In genomic region chr1:2372551-2373490, GRCh38 we compare ENCODE assay signal across 19 cellular contexts. TPM values are rescaled to one million over a fixed set of nuclear protein-coding genes. Genes with fewer than 3 reads are reported as not detected.
DNase-seq lines count a peak whose midpoint lies in the region; ATAC-seq, FAIRE-seq and TF ChIP-seq lines count a peak whose summit lies in the region.
"Had no signal": no experiment of that assay in that cellular context is flagged by ENCODE, and none has a peak within 500 bp of the region (broad histone marks: within the 10 kb centered on the region; RNA-seq: fewer than 3 reads in every experiment).

No MANE protein-coding gene starts in this region.

- H2BK120ac ChIP-seq in mesenchymal stem cell (ENCODE audit: low read depth, low read length), result no peak overlapping the region

- TF ChIP-seq RAD21 in K562 (CRISPR knock-in tag; conservative IDR thresholded peaks at IDR 0.05 in 1 of 2, IDR thresholded peaks at IDR 0.05 in 1 of 2), result no peak

- H2BK15ac ChIP-seq in mesenchymal stem cell (ENCODE audit: low read depth, poor library complexity, severe bottlenecking), result no peak overlapping the region

- H2BK12ac ChIP-seq in mesenchymal stem cell (ENCODE audit: low read length in 2 of 2), result no peak overlapping the region

- POLR2A ChIA-PET in K562 (lab: Yijun Ruan, JAX), result interaction anchor here (0.6 to 1.0 kb wide), 2 partner anchors 17 to 68 kb away, joined by 3 read pairs; no protein-coding TSS in a partner anchor

- H3K9me1 ChIP-seq in K562 (ENCODE audit: control insufficient read depth, insufficient read depth, low read length), result no peaks in the 10 kb centered on the region

- CTCF ChIA-PET in K562 (lab: Yijun Ruan, JAX; ENCODE audit: low intra/inter-chr PET ratio), result no interaction called here

- H2AFZ ChIP-seq in K562 (ENCODE audit: low read depth, low read length), result no peak overlapping the region
- no peak overlapping the region for H2AFZ ChIP-seq in mesenchymal stem cell (ENCODE audit: low read depth, low read length)

- in situ Hi-C loops in K562 (cut with MboI), result loop anchor here (10.0 kb wide), 1 partner anchor 178 kb away; the partner anchor contains the start of gene FAAP20

- H3K23ac ChIP-seq in mesenchymal stem cell (ENCODE audit: low read length in 2 of 2), result no peak overlapping the region

- no peak overlapping the region for H4K8ac ChIP-seq in mesenchymal stem cell (ENCODE audit: low read length)

- no peak overlapping the region for H3K27ac Mint-ChIP-seq in progenitor cell of endocrine pancreas
- H3K27ac Mint-ChIP-seq: activated CD4-positive, alpha-beta T cell treated with anti-CD3 and anti-CD28 coated beads, Interleukin-2, amount 10 ng/mL, durations not matched to agents 7 days and 5 days; activated naive CD4-positive, alpha-beta T cell treated with anti-CD3 and anti-CD28 coated beads, Interleukin-2, amount 50 U/mL, for 72 hours had no signal

- intact Hi-C loops in K562 (cut with micrococcal nuclease), result loop anchor here (10.0 kb wide), 1 partner anchor 58 kb away; no protein-coding TSS in a partner anchor

- no TSS peak for BruUV-seq in K562 (replicated peaks; lab: Mats Ljungman, UMichigan)

- DNase-seq in A172 (ENCODE audit: low spot score) (peak; percentile 47), HTR-8/SVneo (ENCODE audit: insufficient read length, low spot score) (peak; percentile 42), K562 (ENCODE audit: extremely low read depth in 1 of 4, low spot score in 3 of 4) (no peak), mesenchymal stem cell (no peak), HCEC 1CT (no peak), NCI-H1930 (lab: John Stamatoyannopoulos, UW) (no peak), progenitor cell of endocrine pancreas (ENCODE audit: low spot score, unreplicated experiment) (no peak)
- no peak for DNase-seq in effector CD4-positive, alpha-beta T cell
- DNase-seq: activated CD4-positive, alpha-beta T cell treated with anti-CD3 and anti-CD28 coated beads, Interleukin-2, amount 10 ng/mL, durations not matched to agents 7 days and 5 days; activated T-cell treated with anti-CD3 and anti-CD28 coated beads for 4 hours; caudate nucleus; effector CD8-positive, alpha-beta T cell; GF-D8; GOT3; NCI-H187; stimulated activated naive CD8-positive, alpha-beta T cell treated with anti-CD3 and anti-CD28 coated beads, Interleukin-15, amount 100 ng/mL, for 72 hours had no signal

- no peak for TF ChIP-seq CTCF in K562 (IDR thresholded peaks at IDR 0.05 in 2 of 3, conservative IDR thresholded peaks at IDR 0.05 in 1 of 3; ENCODE audit: insufficient read depth in 2 of 3, low read depth in 1 of 3, low read length in 3 of 3)
- TF ChIP-seq CTCF in progenitor cell of endocrine pancreas (IDR thresholded peaks at IDR 0.05; ENCODE audit: unreplicated experiment), result no peak

- peaks cover 3% of the 10 kb centered on the region for H4K20me1 ChIP-seq in K562 (replicated peaks; ENCODE audit: control insufficient read depth, insufficient read depth, low read length)

- H3K36me3 Mint-ChIP-seq in progenitor cell of endocrine pancreas (ENCODE audit: insufficient read depth), result peaks cover 14% of the 10 kb centered on the region
- H3K36me3 Mint-ChIP-seq: activated naive CD4-positive, alpha-beta T cell treated with anti-CD3 and anti-CD28 coated beads, Interleukin-2, amount 50 U/mL, for 72 hours had no signal

- H3K4me1 Mint-ChIP-seq in progenitor cell of endocrine pancreas (ENCODE audit: low read depth), result no peaks in the 10 kb centered on the region
- H3K4me1 Mint-ChIP-seq: activated CD4-positive, alpha-beta T cell treated with anti-CD3 and anti-CD28 coated beads, Interleukin-2, amount 10 ng/mL, durations not matched to agents 7 days and 5 days; stimulated activated naive CD8-positive, alpha-beta T cell treated with anti-CD3 and anti-CD28 coated beads, Interleukin-15, amount 100 ng/mL, for 72 hours had no signal

- peaks cover 0 to 44% of the 10 kb centered on the region in 2 experiments; a peak in 2 of 5 replicates for H3K4me1 ChIP-seq in K562 (replicated peaks in 1 of 2; ENCODE audit: control insufficient read depth in 2 of 2, insufficient read depth in 2 of 2, low read length in 2 of 2)
- H3K4me1 ChIP-seq in mesenchymal stem cell (ENCODE audit: control insufficient read depth, insufficient read depth, low read depth, low read length), result peaks cover 13% of the 10 kb centered on the region
- H3K4me1 ChIP-seq: psoas muscle had no signal

- no peak overlapping the region for H3K14ac ChIP-seq in mesenchymal stem cell (ENCODE audit: low read length in 2 of 2)

- H3K79me1 ChIP-seq in mesenchymal stem cell (replicated peaks; ENCODE audit: low read length, poor library complexity, severe bottlenecking), result no peaks in the 10 kb centered on the region

- no peak overlapping the region for H3K4me2 ChIP-seq in K562 (ENCODE audit: insufficient read depth, low read length)
- no peak overlapping the region for H3K4me2 ChIP-seq in mesenchymal stem cell (ENCODE audit: low read length, poor library complexity, severe bottlenecking)

- H2BK5ac ChIP-seq in mesenchymal stem cell (ENCODE audit: low read depth, low read length, poor library complexity, severe bottlenecking), result no peak overlapping the region

- 3% methylated on average over 36 of the region's 36 CpGs for WGBS in K562 (ENCODE audit: insufficient coverage, low coverage, missing lambda C conversion rate)
- 88% methylated on average over 32 of the region's 36 CpGs for WGBS in mesenchymal stem cell

- H3K4ac ChIP-seq in mesenchymal stem cell (ENCODE audit: low read depth in 1 of 2, low read length in 2 of 2), result no peak overlapping the region

- H3K9ac ChIP-seq in K562 (ENCODE audit: insufficient read depth in 1 of 2, low read depth in 2 of 2, low read length in 2 of 2) (no peak overlapping the region), mesenchymal stem cell (ENCODE audit: low read length) (no peak overlapping the region)

- H3K27me3 ChIP-seq in K562 (ENCODE audit: control insufficient read depth in 2 of 2, insufficient read depth in 2 of 2, low read length in 2 of 2) (peaks cover 58 to 86% of the 10 kb centered on the region in 2 experiments), mesenchymal stem cell (ENCODE audit: control insufficient read depth in 1 of 2, insufficient read depth in 1 of 2, low read length in 2 of 2) (peaks cover 0 to 3% of the 10 kb centered on the region in 2 experiments)

- H3K27me3 Mint-ChIP-seq in progenitor cell of endocrine pancreas, result no peaks in the 10 kb centered on the region
- H3K27me3 Mint-ChIP-seq: activated CD4-positive, alpha-beta T cell treated with anti-CD3 and anti-CD28 coated beads, Interleukin-2, amount 10 ng/mL, durations not matched to agents 7 days and 5 days; stimulated activated naive CD8-positive, alpha-beta T cell treated with anti-CD3 and anti-CD28 coated beads, Interleukin-15, amount 100 ng/mL, for 72 hours had no signal

- TF ChIP-seq EP300 in K562 (IDR thresholded peaks at IDR 0.05; ENCODE audit: low read length), result no peak

- no peaks in the 10 kb centered on the region for H3K79me2 ChIP-seq in K562 (ENCODE audit: control insufficient read depth, insufficient read depth, low read length)

- FAIRE-seq in HTR-8/SVneo (lab: Jason Lieb, UNC) (no peak), K562 (lab: Jason Lieb, UNC) (no peak)

- no peak overlapping the region for H3K4me3 Mint-ChIP-seq in progenitor cell of endocrine pancreas (ENCODE audit: low read depth)
- H3K4me3 Mint-ChIP-seq: activated CD4-positive, alpha-beta T cell treated with anti-CD3 and anti-CD28 coated beads, Interleukin-2, amount 10 ng/mL, durations not matched to agents 7 days and 5 days; stimulated activated naive CD8-positive, alpha-beta T cell treated with anti-CD3 and anti-CD28 coated beads, Interleukin-15, amount 100 ng/mL, for 72 hours had no signal

- H3K4me3 ChIP-seq in K562, result no peak overlapping the region
- no peak overlapping the region for H3K4me3 ChIP-seq in mesenchymal stem cell (ENCODE audit: insufficient read depth in 1 of 2, low read depth in 1 of 2, low read length in 2 of 2)
- H3K4me3 ChIP-seq: psoas muscle had no signal

- H3K9me3 ChIP-seq in K562 (replicated peaks; ENCODE audit: control insufficient read depth, insufficient read depth, low read depth, low read length) (no peaks in the 10 kb centered on the region), mesenchymal stem cell (ENCODE audit: control insufficient read depth, low read length) (no peaks in the 10 kb centered on the region)
- H3K9me3 ChIP-seq: psoas muscle had no signal

- no peaks in the 10 kb centered on the region for H3K9me3 Mint-ChIP-seq in progenitor cell of endocrine pancreas (ENCODE audit: low read depth)
- H3K9me3 Mint-ChIP-seq: activated CD4-positive, alpha-beta T cell treated with anti-CD3 and anti-CD28 coated beads, Interleukin-2, amount 10 ng/mL, durations not matched to agents 7 days and 5 days; activated naive CD4-positive, alpha-beta T cell treated with anti-CD3 and anti-CD28 coated beads, Interleukin-2, amount 50 U/mL, for 72 hours; stimulated activated naive CD8-positive, alpha-beta T cell treated with anti-CD3 and anti-CD28 coated beads, Interleukin-15, amount 100 ng/mL, for 72 hours had no signal

- H2AK5ac ChIP-seq in mesenchymal stem cell (ENCODE audit: low read length, severe bottlenecking), result no peak overlapping the region

- H3K27ac ChIP-seq in K562 (ENCODE audit: extremely low read depth, low read depth, low read length) (no peak overlapping the region; the same call in 2 of the 3 replicates), mesenchymal stem cell (ENCODE audit: low read length, poor library complexity, severe bottlenecking) (no peak overlapping the region)
- H3K27ac ChIP-seq: psoas muscle had no signal

- H3K36me3 ChIP-seq in K562 (ENCODE audit: control insufficient read depth, insufficient read depth, low read length) (no peaks in the 10 kb centered on the region), mesenchymal stem cell (ENCODE audit: control insufficient read depth in 1 of 2, insufficient read depth in 2 of 2, low read depth in 1 of 2, low read length in 2 of 2) (peaks cover 0 to 3% of the 10 kb centered on the region in 2 experiments)

- H3K18ac ChIP-seq in mesenchymal stem cell (ENCODE audit: low read depth in 1 of 2, low read length in 2 of 2), result no peak overlapping the region

- peak overlapping the region; percentile 36 for H4K91ac ChIP-seq in mesenchymal stem cell (ENCODE audit: low read length)

- TF ChIP-seq POLR2A in K562 (conservative IDR thresholded peaks at IDR 0.05), result no peak

- no peak for ATAC-seq in K562
- ATAC-seq: activated naive CD4-positive, alpha-beta T cell treated with anti-CD3 and anti-CD28 coated beads, Interleukin-2, amount 50 U/mL, for 72 hours; left lobe of liver; psoas muscle; stimulated activated naive CD8-positive, alpha-beta T cell treated with anti-CD3 and anti-CD28 coated beads, Interleukin-15, amount 100 ng/mL, for 72 hours had no signal

RNA-seq across cellular contexts. Expression of gene MORN1, which starts 18.5 kb away (rescaled TPM):
- 5.1 and 7.0 TPM in 2 replicates for total RNA-seq in A172 (2014; rRNA removed; shearing (Covaris generic))
- total RNA-seq in K562 (2011; cell fraction: chromatin; rRNA removed; ENCODE audit: low replicate concordance), result 24.9 and 49.4 TPM in 2 replicates
- 26.6 and 36.7 TPM in 2 replicates for total RNA-seq in K562 (2011; cell fraction: nucleolus; rRNA removed)
- 26.9 and 29.6 TPM in 2 replicates for total RNA-seq in K562 (2011; cell fraction: nucleoplasm; rRNA removed)
- total RNA-seq in K562 (2014; rRNA removed), result 6.1 and 9.3 TPM in 2 replicates
- total RNA-seq in K562 (2014; rRNA removed; fragmentation: Illumina TruSeq; extraction: Trizol), result 2.3 and 2.9 TPM in 2 replicates
- total RNA-seq in K562 (2015; rRNA removed; fragmentation: Illumina TruSeq; extraction: Trizol), result 4.7 and 5.5 TPM in 2 replicates
- total RNA-seq in K562 (2021), result 5.1 and 7.6 TPM in 2 replicates
- polyA plus RNA-seq in K562 (2011; rRNA removed), result 3.9 and 4.4 TPM in 2 replicates
- 4.3 and 4.7 TPM in 2 replicates for polyA plus RNA-seq in K562 (2011; cell fraction: cytosol; rRNA removed)
- 10.6 and 16.9 TPM in 2 replicates for polyA plus RNA-seq in K562 (2011; cell fraction: nucleus; rRNA removed)
- 3.6 and 6.3 TPM in 2 replicates for polyA plus RNA-seq in K562 (2012)
- polyA plus RNA-seq in K562 (2014; fragmentation: Illumina TruSeq; extraction: Trizol), result 1.8 and 2.7 TPM in 2 replicates
- polyA plus RNA-seq in K562 (2014; fragmentation: Nextera tagmentation; extraction: Ambion mirVana), result under 1 TPM; 0.24 to 0.35 TPM
- polyA plus RNA-seq in K562 (2014; rRNA removed), result 4.2 and 5.8 TPM in 2 replicates
- 5.5 and 9.6 TPM in 2 replicates for polyA minus RNA-seq in K562 (2011; rRNA and poly(A)+ RNA removed)
- polyA minus RNA-seq in K562 (2011; cell fraction: cytosol; rRNA and poly(A)+ RNA removed), result 4.8 and 5.6 TPM in 2 replicates
- 11.7 and 12.0 TPM in 2 replicates for polyA minus RNA-seq in K562 (2011; cell fraction: nucleus; rRNA and poly(A)+ RNA removed)
- 1.8 TPM for polyA plus RNA-seq in mesenchymal stem cell (2013, experiment 1 of 2)
- 1.7 TPM for polyA plus RNA-seq in mesenchymal stem cell (2013, experiment 2 of 2)
- 34.0 and 35.3 TPM in 2 replicates for total RNA-seq in progenitor cell of endocrine pancreas

RNA-seq across cellular contexts. Expression of gene RER1, which starts 18.8 kb away (rescaled TPM):
- 57.3 and 62.5 TPM in 2 replicates for total RNA-seq in A172 (2014; rRNA removed; shearing (Covaris generic))
- 270 and 338 TPM in 2 replicates for total RNA-seq in K562 (2011; cell fraction: chromatin; rRNA removed; ENCODE audit: low replicate concordance)
- total RNA-seq in K562 (2011; cell fraction: nucleolus; rRNA removed), result 175 and 181 TPM in 2 replicates
- 289 and 345 TPM in 2 replicates for total RNA-seq in K562 (2011; cell fraction: nucleoplasm; rRNA removed)
- total RNA-seq in K562 (2014; rRNA removed) (63.1 and 109 TPM in 2 replicates), K562 (2014; rRNA removed; fragmentation: Illumina TruSeq; extraction: Trizol) (183 and 211 TPM in 2 replicates), K562 (2015; rRNA removed; fragmentation: Illumina TruSeq; extraction: Trizol) (146 and 153 TPM in 2 replicates), K562 (2021) (219 and 235 TPM in 2 replicates), progenitor cell of endocrine pancreas (93.6 and 99.3 TPM in 2 replicates)
- polyA plus RNA-seq in K562 (2011; rRNA removed) (316 and 354 TPM in 2 replicates), K562 (2014; fragmentation: Illumina TruSeq; extraction: Trizol) (299 and 323 TPM in 2 replicates), K562 (2014; fragmentation: Nextera tagmentation; extraction: Ambion mirVana) (10 to 100 TPM; 19.6 to 34.5 TPM), K562 (2014; rRNA removed) (216 and 249 TPM in 2 replicates)
- 218 and 437 TPM in 2 replicates for polyA plus RNA-seq in K562 (2011; cell fraction: cytosol; rRNA removed)
- polyA plus RNA-seq in K562 (2011; cell fraction: nucleus; rRNA removed), result 267 and 372 TPM in 2 replicates
- polyA plus RNA-seq in K562 (2012), result 133 and 293 TPM in 2 replicates
- polyA minus RNA-seq in K562 (2011; rRNA and poly(A)+ RNA removed), result 304 and 371 TPM in 2 replicates
- 79.7 and 109 TPM in 2 replicates for polyA minus RNA-seq in K562 (2011; cell fraction: cytosol; rRNA and poly(A)+ RNA removed)
- polyA minus RNA-seq in K562 (2011; cell fraction: nucleus; rRNA and poly(A)+ RNA removed), result 23.0 and 33.4 TPM in 2 replicates
- polyA plus RNA-seq in mesenchymal stem cell (2013, experiment 1 of 2), result 163 TPM
- polyA plus RNA-seq in mesenchymal stem cell (2013, experiment 2 of 2), result 180 TPM

RNA-seq across cellular contexts. Expression of gene PEX10, which starts 39.5 kb away (rescaled TPM):
- total RNA-seq in A172 (2014; rRNA removed; shearing (Covaris generic)), result 17.0 and 24.0 TPM in 2 replicates
- total RNA-seq in K562 (2011; cell fraction: chromatin; rRNA removed; ENCODE audit: low replicate concordance), result 13.3 and 27.8 TPM in 2 replicates
- 23.4 and 30.4 TPM in 2 replicates for total RNA-seq in K562 (2011; cell fraction: nucleolus; rRNA removed)
- 18.3 and 19.9 TPM in 2 replicates for total RNA-seq in K562 (2011; cell fraction: nucleoplasm; rRNA removed)
- 24.5 and 26.2 TPM in 2 replicates for total RNA-seq in K562 (2014; rRNA removed)
- 5.6 and 5.7 TPM in 2 replicates for total RNA-seq in K562 (2014; rRNA removed; fragmentation: Illumina TruSeq; extraction: Trizol)
- total RNA-seq in K562 (2015; rRNA removed; fragmentation: Illumina TruSeq; extraction: Trizol), result 8.4 and 9.3 TPM in 2 replicates
- 18.2 and 18.7 TPM in 2 replicates for total RNA-seq in K562 (2021)
- 8.7 and 9.4 TPM in 2 replicates for polyA plus RNA-seq in K562 (2011; rRNA removed)
- 9.6 and 19.3 TPM in 2 replicates for polyA plus RNA-seq in K562 (2011; cell fraction: cytosol; rRNA removed)
- 18.8 and 28.5 TPM in 2 replicates for polyA plus RNA-seq in K562 (2011; cell fraction: nucleus; rRNA removed)
- 9.3 and 13.4 TPM in 2 replicates for polyA plus RNA-seq in K562 (2012)
- 6.4 and 10.6 TPM in 2 replicates for polyA plus RNA-seq in K562 (2014; fragmentation: Illumina TruSeq; extraction: Trizol)
- under 1 TPM; 0.03 to 0.11 TPM for polyA plus RNA-seq in K562 (2014; fragmentation: Nextera tagmentation; extraction: Ambion mirVana)
- polyA plus RNA-seq in K562 (2014; rRNA removed), result 18.8 and 22.5 TPM in 2 replicates
- 3.5 and 3.9 TPM in 2 replicates for polyA minus RNA-seq in K562 (2011; rRNA and poly(A)+ RNA removed)
- polyA minus RNA-seq in K562 (2011; cell fraction: cytosol; rRNA and poly(A)+ RNA removed), result 5.4 and 14.7 TPM in 2 replicates
- 11.1 and 14.0 TPM in 2 replicates for polyA minus RNA-seq in K562 (2011; cell fraction: nucleus; rRNA and poly(A)+ RNA removed)
- 10.6 TPM for polyA plus RNA-seq in mesenchymal stem cell (2013, experiment 1 of 2)
- 10.8 TPM for polyA plus RNA-seq in mesenchymal stem cell (2013, experiment 2 of 2)
- total RNA-seq in progenitor cell of endocrine pancreas, result 27.5 and 27.6 TPM in 2 replicates

Comparison
In these comparisons a context has a peak if more than half of its experiments do, and no peak if none do; other contexts are left out.
1. DNase-seq: peak in A172 (single experiment) and HTR-8/SVneo (single experiment); none in K562 (0 of 4), mesenchymal stem cell (single experiment), effector CD4-positive, alpha-beta T cell (single experiment), HCEC 1CT (single experiment), NCI-H1930 (0 of 2) and progenitor cell of endocrine pancreas (single experiment).